ENCODE assay signal across 32 cellular contexts in genomic region chr3:168003911-168004310, GRCh38.
"Had no signal": no experiment of that assay in that cellular context is flagged by ENCODE, and none has a peak within 500 bp of the region (broad histone marks: within the 10 kb centered on the region; RNA-seq: fewer than 3 reads in every experiment).

No MANE protein-coding gene starts in this region.

- H3K36me3 Mint-ChIP-seq: naive B cell; natural killer cell treated with Interleukin-12 subunit alpha and Interleukin-12 subunit beta and Interleukin-15 and Interleukin-18, amount 100 ng/mL, for 72 hours had no signal

- H3K36me3 ChIP-seq: neutrophil, pancreas, vagina had no signal

- H3K27me3 ChIP-seq: esophagus muscularis mucosa, foreskin keratinocyte, gastroesophageal sphincter, heart right ventricle, left lung, neutrophil, pancreas, suprapubic skin, transverse colon, vagina had no signal

- H3K4me1 Mint-ChIP-seq: mesothelial cell of epicardium; naive B cell; neural crest cell; stimulated activated naive CD8-positive, alpha-beta T cell treated with anti-CD3 and anti-CD28 coated beads, Interleukin-15, amount 100 ng/mL, for 72 hours had no signal

- H3K27ac ChIP-seq: esophagus muscularis mucosa, foreskin keratinocyte, gastroesophageal sphincter, heart right ventricle, left lung, neutrophil, pancreas, suprapubic skin, transverse colon, vagina had no signal

- H3K4me1 ChIP-seq: esophagus muscularis mucosa, foreskin keratinocyte, gastroesophageal sphincter, heart right ventricle, left lung, suprapubic skin, vagina had no signal

- DNase-seq: dermis blood vessel endothelial cell; effector memory CD4-positive, alpha-beta T cell; foreskin keratinocyte; glutamatergic neuron; heart right ventricle; hippocampal formation; left cardiac atrium; left lung; mesenchymal stem cell; mucosa of descending colon; naive B cell; pancreas; retina; stimulated activated CD4-positive, alpha-beta T cell treated with anti-CD3 and anti-CD28 coated beads, Interleukin-12 subunit alpha, Interleukin-12 subunit beta, amount 100 ng/mL, for 4 hours; stimulated activated CD4-positive, alpha-beta T cell treated with anti-CD3 and anti-CD28 coated beads, Interleukin-1b, Interleukin-23, amount 100 ng/mL, for 48 hours; stimulated activated CD4-positive, alpha-beta T cell treated with anti-CD3 and anti-CD28 coated beads, Interleukin-4, amount 100 ng/mL, for 1 hour; stimulated activated CD8-positive, alpha-beta memory T cell treated with anti-CD3 and anti-CD28 coated beads, Interleukin-4, amount 100 ng/mL, for 48 hours; stimulated activated naive CD4-positive, alpha-beta T cell; stimulated activated naive CD8-positive, alpha-beta T cell treated with anti-CD3 and anti-CD28 coated beads, Interleukin-15, amount 100 ng/mL, for 72 hours; transverse colon had no signal

- H3K4me3 Mint-ChIP-seq: mesothelial cell of epicardium; naive B cell; natural killer cell treated with Interleukin-12 subunit alpha and Interleukin-12 subunit beta and Interleukin-15 and Interleukin-18, amount 100 ng/mL, for 72 hours; neural crest cell; stimulated activated naive CD8-positive, alpha-beta T cell treated with anti-CD3 and anti-CD28 coated beads, Interleukin-15, amount 100 ng/mL, for 72 hours had no signal

- ATAC-seq: gastroesophageal sphincter; heart right ventricle; left cardiac atrium; left lung; natural killer cell treated with Interleukin-12 subunit alpha and Interleukin-12 subunit beta and Interleukin-15 and Interleukin-18, amount 100 ng/mL, for 72 hours; sciatic nerve; stimulated activated naive CD8-positive, alpha-beta T cell treated with anti-CD3 and anti-CD28 coated beads, Interleukin-15, amount 100 ng/mL, for 72 hours had no signal

- H3K9me3 ChIP-seq: left lung, mucosa of descending colon, neutrophil, pancreas, suprapubic skin, transverse colon had no signal

- H3K27me3 Mint-ChIP-seq: naive B cell; natural killer cell treated with Interleukin-12 subunit alpha and Interleukin-12 subunit beta and Interleukin-15 and Interleukin-18, amount 100 ng/mL, for 72 hours had no signal

- H3K4me2 ChIP-seq: smooth muscle cell had no signal

- FAIRE-seq: endothelial cell of umbilical vein, islet of Langerhans, pancreas had no signal

- H3K4me3 ChIP-seq: esophagus muscularis mucosa, gastroesophageal sphincter, heart right ventricle, left lung, mucosa of descending colon, pancreas, smooth muscle cell, suprapubic skin, transverse colon, vagina had no signal

- H3K27ac Mint-ChIP-seq: mesothelial cell of epicardium; naive B cell; natural killer cell treated with Interleukin-12 subunit alpha and Interleukin-12 subunit beta and Interleukin-15 and Interleukin-18, amount 100 ng/mL, for 72 hours; stimulated activated naive CD8-positive, alpha-beta T cell treated with anti-CD3 and anti-CD28 coated beads, Interleukin-15, amount 100 ng/mL, for 72 hours had no signal
